Comparison of ENCODE assay signal across 8 cellular contexts in genomic region chr17:19238167-19238505, GRCh38. TPM values are rescaled to one million over a fixed set of nuclear protein-coding genes. Genes with fewer than 3 reads are reported as not detected.
DNase-seq lines count a peak whose midpoint lies in the region; ATAC-seq and TF ChIP-seq lines count a peak whose summit lies in the region.

No MANE protein-coding gene starts in this region.

- H3K9me3 ChIP-seq in OCI-LY7 (ENCODE audit: low read length): no peaks in the 10 kb centered on the region
- no peaks in the 10 kb centered on the region for H3K9me3 ChIP-seq in left lung

- no peak for ATAC-seq in central memory CD8-positive, alpha-beta T cell (replicated peaks; ENCODE audit: extremely low read depth, poor library complexity, severe bottlenecking)
- peak; percentile 26 for ATAC-seq in left lung

- no peak for TF ChIP-seq CTCF in OCI-LY7 (conservative IDR thresholded peaks at IDR 0.05; ENCODE audit: low read length)
- no peak for TF ChIP-seq CTCF in left lung (IDR thresholded peaks at IDR 0.05)

- no peaks in the 10 kb centered on the region for H3K79me2 ChIP-seq in OCI-LY7 (ENCODE audit: insufficient read depth, low read depth, low read length)

- H3K4me2 ChIP-seq in OCI-LY7 (ENCODE audit: low read length): peak overlapping the region; percentile 78

- H3K27ac Mint-ChIP-seq in central memory CD8-positive, alpha-beta T cell (ENCODE audit: low read depth): peak overlapping the region; percentile 67
- H3K27ac Mint-ChIP-seq in stimulated activated naive CD8-positive, alpha-beta T cell treated with anti-CD3 and anti-CD28 coated beads, Interleukin-15, Interleukin-2, amounts not matched to agents 100 ng/mL and 50 ng/mL, for 24 hours: no peak overlapping the region

- H2AFZ ChIP-seq in OCI-LY7 (ENCODE audit: low read length): peak overlapping the region; percentile 52; the same call in 1 of the 2 replicates

- peak overlapping the region; percentile 82 for H3K4me3 Mint-ChIP-seq in central memory CD8-positive, alpha-beta T cell
- H3K4me3 Mint-ChIP-seq in stimulated activated naive CD8-positive, alpha-beta T cell treated with anti-CD3 and anti-CD28 coated beads, Interleukin-15, Interleukin-2, amounts not matched to agents 100 ng/mL and 50 ng/mL, for 24 hours: peak overlapping the region; percentile 85

- DNase-seq in NCI-H2227 (lab: John Stamatoyannopoulos, UW; ENCODE audit: unreplicated experiment) (peak; percentile 14), NCI-H2227 treated with DMSO at 0.1 percent for 48 hours (lab: John Stamatoyannopoulos, UW) (no peak), OCI-LY7 (ENCODE audit: low spot score) (peak; percentile 20), left lung (peak; percentile 37 to 79), foreskin melanocyte (no peak)
- no peak for DNase-seq in central memory CD8-positive, alpha-beta T cell (ENCODE audit: low spot score in 2 of 2)
- no peak for DNase-seq in NK-92 treated with Interleukin-12 subunit alpha and Interleukin-12 subunit beta, amount 100 ng/mL, for 24 hours (lab: John Stamatoyannopoulos, UW)

- H3K9me2 ChIP-seq in OCI-LY7 (ENCODE audit: insufficient read depth, low read length): no peaks in the 10 kb centered on the region

- no TSS peak for BruUV-seq in OCI-LY7 (replicated peaks; lab: Mats Ljungman, UMichigan)

- no peaks in the 10 kb centered on the region for H3K36me3 ChIP-seq in OCI-LY7 (ENCODE audit: insufficient read depth, low read length)
- H3K36me3 ChIP-seq in left lung: no peaks in the 10 kb centered on the region

- no peaks in the 10 kb centered on the region for H3K9me3 Mint-ChIP-seq in central memory CD8-positive, alpha-beta T cell
- no peaks in the 10 kb centered on the region for H3K9me3 Mint-ChIP-seq in stimulated activated naive CD8-positive, alpha-beta T cell treated with anti-CD3 and anti-CD28 coated beads, Interleukin-15, Interleukin-2, amounts not matched to agents 100 ng/mL and 50 ng/mL, for 24 hours

- H4K20me1 ChIP-seq in OCI-LY7 (ENCODE audit: insufficient read depth, low read length): no peaks in the 10 kb centered on the region

- H3K4me1 ChIP-seq in OCI-LY7 (ENCODE audit: insufficient read depth, low read length, poor library complexity, severe bottlenecking) (peaks cover 17% of the 10 kb centered on the region), left lung (peaks cover 10 to 40% of the 10 kb centered on the region in 2 donors)

- intact Hi-C loops in OCI-LY7 (cut with micrococcal nuclease; ENCODE audit: unreplicated experiment) (no loop called here), left lung (cut with DNase I) (no loop called here)

- peaks cover 0 to 22% of the 10 kb centered on the region in 2 donors for H3K27me3 ChIP-seq in left lung

- peaks cover 2% of the 10 kb centered on the region for H3K36me3 Mint-ChIP-seq in central memory CD8-positive, alpha-beta T cell (ENCODE audit: insufficient read depth)
- H3K36me3 Mint-ChIP-seq in stimulated activated naive CD8-positive, alpha-beta T cell treated with anti-CD3 and anti-CD28 coated beads, Interleukin-15, Interleukin-2, amounts not matched to agents 100 ng/mL and 50 ng/mL, for 24 hours (ENCODE audit: low read depth): no peaks in the 10 kb centered on the region

- H3K4me3 ChIP-seq in OCI-LY7 (ENCODE audit: low read depth, low read length, poor library complexity, severe bottlenecking): peak overlapping the region; percentile 81
- peak overlapping the region; percentile 88 to 91 for H3K4me3 ChIP-seq in left lung

- H3K27ac ChIP-seq in OCI-LY7 (ENCODE audit: low read depth, low read length, poor library complexity, severe bottlenecking): no peak overlapping the region
- H3K27ac ChIP-seq in left lung: peak overlapping the region; percentile 84 to 85

- peaks cover 5% of the 10 kb centered on the region for H3K4me1 Mint-ChIP-seq in central memory CD8-positive, alpha-beta T cell
- H3K4me1 Mint-ChIP-seq in stimulated activated naive CD8-positive, alpha-beta T cell treated with anti-CD3 and anti-CD28 coated beads, Interleukin-15, Interleukin-2, amounts not matched to agents 100 ng/mL and 50 ng/mL, for 24 hours (ENCODE audit: low read depth): peaks cover 5% of the 10 kb centered on the region

- H3K27me3 Mint-ChIP-seq in central memory CD8-positive, alpha-beta T cell: no peaks in the 10 kb centered on the region
- H3K27me3 Mint-ChIP-seq in stimulated activated naive CD8-positive, alpha-beta T cell treated with anti-CD3 and anti-CD28 coated beads, Interleukin-15, Interleukin-2, amounts not matched to agents 100 ng/mL and 50 ng/mL, for 24 hours: peaks cover 6% of the 10 kb centered on the region

- CTCF ChIA-PET in OCI-LY7 (lab: Charles Lee; ENCODE audit: unreplicated experiment): no interaction called here

- POLR2A ChIA-PET in OCI-LY7 (lab: Charles Lee): interaction anchor here (1.8 to 2.2 kb wide), 2 partner anchors 10 to 68 kb away, joined by 6 to 7 read pairs; no protein-coding TSS in a partner anchor

RNA-seq across cellular contexts. Expression of gene EPN2, which starts 1.0 kb away (rescaled TPM):
- 20.1 and 28.8 TPM in 2 replicates for total RNA-seq in OCI-LY7 (2014; rRNA removed; shearing (Covaris generic))
- total RNA-seq in OCI-LY7 (2022) (20.4 and 25.0 TPM in 2 replicates), left lung (10 to 100 TPM; 43.3 to 49.1 TPM)

Comparison
In these comparisons a context has a peak if more than half of its experiments do, and no peak if none do; other contexts are left out.
1. DNase-seq: peak in NCI-H2227 (single experiment), OCI-LY7 (single experiment) and left lung (2 of 2); none in NCI-H2227 treated with DMSO at 0.1 percent for 48 hours (single experiment), central memory CD8-positive, alpha-beta T cell (0 of 2), foreskin melanocyte (single experiment) and NK-92 treated with Interleukin-12 subunit alpha and Interleukin-12 subunit beta, amount 100 ng/mL, for 24 hours (single experiment).